ENCODE assay signal across 16 cellular contexts in the genomic region with DNA sequence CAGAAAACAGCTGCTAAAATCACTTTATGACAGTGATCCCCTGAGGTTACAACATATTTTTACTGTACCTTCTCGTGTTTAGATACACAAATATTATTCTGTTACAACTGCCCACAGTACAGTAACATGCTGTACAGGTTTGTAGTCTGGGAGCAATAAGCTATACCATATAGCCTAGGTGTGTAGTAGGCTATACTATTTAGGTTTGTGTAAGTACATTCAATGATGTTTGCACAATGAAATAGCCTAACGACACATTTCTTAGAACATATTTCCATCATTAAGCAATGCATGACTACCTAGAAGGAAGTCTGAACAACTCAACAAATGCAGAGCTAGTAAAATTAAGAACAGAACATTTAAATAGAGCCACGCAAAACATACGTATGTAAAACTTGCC.
DNase-seq lines count a peak whose midpoint lies in the region; ATAC-seq, FAIRE-seq and TF ChIP-seq lines count a peak whose summit lies in the region.
"Had no signal": no experiment of that assay in that cellular context is flagged by ENCODE, and none has a peak within 500 bp of the region (broad histone marks: within the 10 kb centered on the region; RNA-seq: fewer than 3 reads in every experiment).

No MANE protein-coding gene starts in this region.

- peaks cover 3% of the 10 kb centered on the region for H3K4me1 Mint-ChIP-seq in activated naive CD8-positive, alpha-beta T cell (ENCODE audit: low read depth)
- no peaks in the 10 kb centered on the region for H3K4me1 Mint-ChIP-seq in activated naive CD8-positive, alpha-beta T cell treated with anti-CD3 and anti-CD28 coated beads, Interleukin-2, amount 50 U/mL, for 24 hours
- no peaks in the 10 kb centered on the region for H3K4me1 Mint-ChIP-seq in memory B cell

- peak overlapping the region; percentile 46 for H3K27ac Mint-ChIP-seq in activated naive CD8-positive, alpha-beta T cell
- H3K27ac Mint-ChIP-seq in activated naive CD8-positive, alpha-beta T cell treated with anti-CD3 and anti-CD28 coated beads, Interleukin-2, amount 50 U/mL, for 24 hours: no peak overlapping the region
- H3K27ac Mint-ChIP-seq in memory B cell: peak overlapping the region; percentile 31
- H3K27ac Mint-ChIP-seq: CD8-positive, alpha-beta memory T cell; stimulated activated naive CD8-positive, alpha-beta T cell treated with anti-CD3 and anti-CD28 coated beads, Interleukin-15, Interleukin-2, amounts not matched to agents 100 ng/mL and 50 ng/mL, for 24 hours had no signal

- H3K27me3 Mint-ChIP-seq in activated naive CD8-positive, alpha-beta T cell: no peaks in the 10 kb centered on the region
- H3K27me3 Mint-ChIP-seq in activated naive CD8-positive, alpha-beta T cell treated with anti-CD3 and anti-CD28 coated beads, Interleukin-2, amount 50 U/mL, for 24 hours: no peaks in the 10 kb centered on the region
- H3K27me3 Mint-ChIP-seq in memory B cell: no peaks in the 10 kb centered on the region
- H3K27me3 Mint-ChIP-seq: CD8-positive, alpha-beta memory T cell; stimulated activated naive CD8-positive, alpha-beta T cell treated with anti-CD3 and anti-CD28 coated beads, Interleukin-15, Interleukin-2, amounts not matched to agents 100 ng/mL and 50 ng/mL, for 24 hours had no signal

- ATAC-seq in activated naive CD8-positive, alpha-beta T cell treated with anti-CD3 and anti-CD28 coated beads, Interleukin-2, amount 50 U/mL, for 24 hours: no peak
- ATAC-seq in memory B cell (ENCODE audit: low read depth) (no peak), GM21529 (IDR thresholded peaks at IDR 0.05; ENCODE audit: unreplicated experiment) (no peak)

- peaks cover 8% of the 10 kb centered on the region for H3K36me3 Mint-ChIP-seq in activated naive CD8-positive, alpha-beta T cell
- peaks cover 13% of the 10 kb centered on the region for H3K36me3 Mint-ChIP-seq in activated naive CD8-positive, alpha-beta T cell treated with anti-CD3 and anti-CD28 coated beads, Interleukin-2, amount 50 U/mL, for 24 hours (ENCODE audit: low read depth)
- peaks cover 4% of the 10 kb centered on the region for H3K36me3 Mint-ChIP-seq in memory B cell

- in situ Hi-C loops in GM13976 (cut with MboI; ENCODE audit: low sequenced_read_pairs, unreplicated experiment): loop anchor here (10.0 kb wide), 1 partner anchor 162 kb away; no protein-coding TSS in a partner anchor

- peak; percentile 88 for FAIRE-seq in colon (lab: Jason Lieb, UNC)
- FAIRE-seq: A204.1, kidney had no signal

- no peaks in the 10 kb centered on the region for H3K9me3 Mint-ChIP-seq in activated naive CD8-positive, alpha-beta T cell (ENCODE audit: low read depth)
- no peaks in the 10 kb centered on the region for H3K9me3 Mint-ChIP-seq in activated naive CD8-positive, alpha-beta T cell treated with anti-CD3 and anti-CD28 coated beads, Interleukin-2, amount 50 U/mL, for 24 hours
- H3K9me3 Mint-ChIP-seq in memory B cell: no peaks in the 10 kb centered on the region
- H3K9me3 Mint-ChIP-seq: CD8-positive, alpha-beta memory T cell; stimulated activated naive CD8-positive, alpha-beta T cell treated with anti-CD3 and anti-CD28 coated beads, Interleukin-15, Interleukin-2, amounts not matched to agents 100 ng/mL and 50 ng/mL, for 24 hours had no signal

- no peak overlapping the region for H3K4me3 Mint-ChIP-seq in activated naive CD8-positive, alpha-beta T cell
- H3K4me3 Mint-ChIP-seq in activated naive CD8-positive, alpha-beta T cell treated with anti-CD3 and anti-CD28 coated beads, Interleukin-2, amount 50 U/mL, for 24 hours: no peak overlapping the region
- no peak overlapping the region for H3K4me3 Mint-ChIP-seq in memory B cell
- H3K4me3 Mint-ChIP-seq: CD8-positive, alpha-beta memory T cell; stimulated activated naive CD8-positive, alpha-beta T cell treated with anti-CD3 and anti-CD28 coated beads, Interleukin-15, Interleukin-2, amounts not matched to agents 100 ng/mL and 50 ng/mL, for 24 hours had no signal

- TF ChIP-seq CTCF in GM13976 (IDR thresholded peaks at IDR 0.05; ENCODE audit: borderline replicate concordance, control extremely low read depth, extremely low read depth, insufficient read depth, missing control alignments): no peak

- no peak for DNase-seq in activated naive CD8-positive, alpha-beta T cell treated with anti-CD3 and anti-CD28 coated beads, Interleukin-2, amount 50 U/mL, for 24 hours
- no peak for DNase-seq in memory B cell (ENCODE audit: low spot score in 2 of 2)
- no peak for DNase-seq in NCI-H1694 (lab: John Stamatoyannopoulos, UW)
- no peak for DNase-seq in NCI-H446 treated with DMSO at 0.1 percent for 48 hours (lab: John Stamatoyannopoulos, UW)
- DNase-seq in GM13976 (ENCODE audit: low spot score): no peak
- DNase-seq: activated CD4-positive, CD25-positive, alpha-beta regulatory T cell; activated naive CD4-positive, alpha-beta T cell; CD8-positive, alpha-beta memory T cell; effector CD4-positive, alpha-beta T cell; kidney; stimulated activated CD4-positive, alpha-beta T cell treated with anti-CD3 and anti-CD28 coated beads, Interleukin-12 subunit alpha, Interleukin-12 subunit beta, amount 100 ng/mL, for 4 hours had no signal
